In the genomic region with DNA sequence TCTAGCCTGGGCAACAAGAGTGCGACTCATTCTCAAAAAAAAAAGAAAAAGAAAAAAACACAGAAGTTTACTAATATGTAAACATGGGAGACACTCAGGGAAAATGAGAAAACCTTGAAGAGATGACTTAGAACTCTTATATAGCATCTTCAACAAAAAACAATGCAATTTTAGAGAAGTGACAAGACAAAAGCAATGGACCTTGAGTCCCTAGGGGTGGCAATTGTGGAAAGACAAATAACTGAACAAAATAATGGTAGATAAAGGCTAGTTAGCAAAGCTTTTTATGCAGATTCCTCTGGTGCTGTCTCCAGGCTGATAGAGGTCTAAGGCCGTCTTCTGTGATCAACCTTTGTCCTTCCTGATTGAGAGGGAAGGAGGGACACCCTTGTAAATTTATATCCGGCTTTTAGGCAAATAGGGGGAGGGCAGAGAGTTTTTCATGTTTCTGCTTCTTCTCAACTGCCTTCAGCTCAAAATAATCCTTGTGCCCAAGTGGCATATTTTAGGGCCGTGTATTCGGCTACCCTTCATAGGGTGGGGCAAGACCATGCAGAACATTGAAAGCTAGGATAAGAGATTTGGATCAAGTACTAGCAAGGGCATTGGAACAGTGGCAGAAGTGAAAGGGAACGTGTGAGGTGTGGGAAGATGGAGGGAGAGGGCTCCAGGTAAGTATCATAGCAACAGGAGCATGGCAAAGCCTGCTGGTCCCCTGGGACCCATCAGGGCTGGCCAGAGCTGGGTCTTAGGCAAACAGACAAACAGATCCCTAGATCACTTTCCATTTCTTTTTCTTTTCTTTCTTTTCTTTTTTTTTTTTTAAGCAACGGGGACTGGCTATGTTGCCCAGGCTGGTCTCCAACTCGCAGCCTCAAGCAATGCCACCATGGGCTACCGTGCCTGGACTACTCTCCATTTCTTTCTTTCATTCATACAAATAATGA, we compare ENCODE assay signal across 8 cellular contexts.
DNase-seq lines count a peak whose midpoint lies in the region; ATAC-seq lines count a peak whose summit lies in the region.

No MANE protein-coding gene starts in this region.

- ATAC-seq in GM19035 (IDR thresholded peaks at IDR 0.05; ENCODE audit: unreplicated experiment) (peak; percentile 3), GM18502 (IDR thresholded peaks at IDR 0.05; ENCODE audit: poor library complexity, unreplicated experiment) (no peak)

- DNase-seq in NCI-H345 (lab: John Stamatoyannopoulos, UW) (peak; percentile 44), dermis blood vessel endothelial cell (peak; percentile 3), NOMO-1 treated with dmso at 0.1 percent for 144 hours (lab: John Stamatoyannopoulos, UW; ENCODE audit: unreplicated experiment) (no peak)
- no peak for DNase-seq in activated CD4-positive, alpha-beta T cell treated with anti-CD3 and anti-CD28 coated beads for 4 hours
- DNase-seq in activated CD8-positive, alpha-beta memory T cell treated with anti-CD3 and anti-CD28 coated beads, Interleukin-2, amount 50 U/mL, for 48 hours, result no peak

- H3K9me3 ChIP-seq in skeletal muscle satellite cell (replicated peaks; ENCODE audit: low read length), result no peaks in the 10 kb centered on the region

- H3K4me2 ChIP-seq in skeletal muscle satellite cell (ENCODE audit: low read length), result no peak overlapping the region

- peaks cover 36% of the 10 kb centered on the region for H3K4me1 ChIP-seq in skeletal muscle satellite cell (ENCODE audit: control insufficient read depth, insufficient read depth, low read length)

- no peak overlapping the region for H3K4me3 ChIP-seq in skeletal muscle satellite cell (ENCODE audit: low read length)

- H3K9ac ChIP-seq in skeletal muscle satellite cell (ENCODE audit: low read depth, low read length), result peak overlapping the region; percentile 68

- H3K27me3 ChIP-seq in skeletal muscle satellite cell (ENCODE audit: control insufficient read depth, insufficient read depth, low read length), result no peaks in the 10 kb centered on the region

- H3K36me3 ChIP-seq in skeletal muscle satellite cell (ENCODE audit: insufficient read depth, low read length), result no peaks in the 10 kb centered on the region

Comparison
In these comparisons a context has a peak if more than half of its experiments do, and no peak if none do; other contexts are left out.
1. DNase-seq: peak in NCI-H345 (single experiment) and dermis blood vessel endothelial cell (single experiment); none in activated CD4-positive, alpha-beta T cell treated with anti-CD3 and anti-CD28 coated beads for 4 hours (0 of 2), activated CD8-positive, alpha-beta memory T cell treated with anti-CD3 and anti-CD28 coated beads, Interleukin-2, amount 50 U/mL, for 48 hours (single experiment) and NOMO-1 treated with dmso at 0.1 percent for 144 hours (single experiment).